8 cellular contexts compared by ENCODE assay signal in the genomic region with DNA sequence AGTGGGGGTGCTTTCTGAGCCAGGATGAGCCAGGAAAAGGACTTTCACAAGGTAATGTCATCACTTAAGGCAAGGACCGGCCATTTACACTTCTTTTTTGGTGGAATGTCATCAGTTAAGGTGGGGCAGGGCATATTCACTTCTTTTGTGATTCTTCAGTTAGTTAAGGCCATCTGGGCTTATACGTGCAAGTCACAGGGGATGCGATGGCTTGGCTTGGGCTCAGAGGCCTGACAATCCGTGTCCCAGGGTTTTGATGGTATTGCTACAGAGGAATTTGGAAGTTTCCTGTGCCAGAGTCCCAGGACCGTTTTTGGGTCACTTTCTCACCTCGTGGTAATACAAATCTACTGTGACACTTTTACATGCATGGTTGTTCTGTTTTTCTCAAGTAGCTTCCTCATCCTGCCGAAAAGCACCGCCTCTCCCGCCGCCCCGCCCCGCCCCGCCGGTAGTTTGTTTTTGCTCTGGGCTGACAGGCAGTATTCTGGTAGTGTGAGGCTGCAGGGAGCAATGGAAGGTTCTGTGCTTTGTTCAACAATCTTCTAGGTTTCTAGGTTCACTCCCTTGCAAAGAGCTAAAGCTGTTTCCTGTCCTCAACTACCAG.
DNase-seq lines count a peak whose midpoint lies in the region; ATAC-seq and TF ChIP-seq lines count a peak whose summit lies in the region.
"Not testable (repeated sequence)": the region's sequence is repeated elsewhere in the genome, so short reads cannot be mapped to it uniquely, and the experiment has no call there.

No MANE protein-coding gene starts in this region.

- not testable (repeated sequence) for H3K4me3 Mint-ChIP-seq in activated CD8-positive, alpha-beta T cell treated with anti-CD3 and anti-CD28 coated beads for 36 hours

- CTCF ChIA-PET in PC-3 (lab: Charles Lee), result not testable (repeated sequence)
- CTCF ChIA-PET in activated CD8-positive, alpha-beta T cell treated with anti-CD3 and anti-CD28 coated beads for 36 hours (lab: Charles Lee), result interaction anchor here (0.7 to 1.0 kb wide), 2 partner anchors 67 to 167 kb away, joined by 3 read pairs; no protein-coding TSS in a partner anchor

- not testable (repeated sequence) for H3K79me2 ChIP-seq in PC-3 (ENCODE audit: low read length)

- not testable (repeated sequence) for H3K9me3 ChIP-seq in PC-3 (ENCODE audit: low read length); left lung

- not testable (repeated sequence) for TF ChIP-seq CTCF in PC-3 (conservative IDR thresholded peaks at IDR 0.05; ENCODE audit: low read depth, low read length); activated CD8-positive, alpha-beta T cell treated with anti-CD3 and anti-CD28 coated beads for 36 hours (IDR thresholded peaks at IDR 0.05); left lung (IDR thresholded peaks at IDR 0.05)

- peak; percentile 40 for DNase-seq in COLO829 (ENCODE audit: low spot score)
- not testable (repeated sequence) for DNase-seq in PC-3, left lung
- peak; percentile 31 for DNase-seq in activated CD8-positive, alpha-beta T cell treated with anti-CD3 and anti-CD28 coated beads for 36 hours
- peak; percentile 42 for DNase-seq in effector CD4-positive, alpha-beta T cell
- peak; percentile 48 for DNase-seq in stimulated activated CD4-positive, alpha-beta T cell treated with anti-CD3 and anti-CD28 coated beads, Interleukin-4, amount 100 ng/mL, for 24 hours

- peak overlapping the region; percentile 78 for H3K27ac Mint-ChIP-seq in activated CD8-positive, alpha-beta T cell treated with anti-CD3 and anti-CD28 coated beads for 36 hours

- peaks cover 43% of the 10 kb centered on the region for H3K4me1 Mint-ChIP-seq in activated CD8-positive, alpha-beta T cell treated with anti-CD3 and anti-CD28 coated beads for 36 hours (ENCODE audit: low read depth)

- H3K4me1 ChIP-seq in PC-3 (ENCODE audit: insufficient read depth, low read length); left lung: not testable (repeated sequence)

- not testable (repeated sequence) for H2AFZ ChIP-seq in PC-3 (ENCODE audit: low read length)

- H3K9me2 ChIP-seq in PC-3 (replicated peaks; ENCODE audit: low read length), result not testable (repeated sequence)

- H3K9me3 Mint-ChIP-seq in activated CD8-positive, alpha-beta T cell treated with anti-CD3 and anti-CD28 coated beads for 36 hours, result not testable (repeated sequence)

- H3K27ac ChIP-seq in PC-3 (ENCODE audit: low read length), result not testable (repeated sequence)
- H3K27ac ChIP-seq in left lung, result peak overlapping the region in 1 of 2 donors; percentile 71

- not testable (repeated sequence) for H3K36me3 ChIP-seq in PC-3 (ENCODE audit: low read depth, low read length); left lung

- not testable (repeated sequence) for H3K4me3 ChIP-seq in PC-3 (ENCODE audit: low read length); left lung

- H3K27me3 Mint-ChIP-seq in activated CD8-positive, alpha-beta T cell treated with anti-CD3 and anti-CD28 coated beads for 36 hours, result not testable (repeated sequence)

- not testable (repeated sequence) for H3K36me3 Mint-ChIP-seq in activated CD8-positive, alpha-beta T cell treated with anti-CD3 and anti-CD28 coated beads for 36 hours (ENCODE audit: low read depth)

- POLR2A ChIA-PET in PC-3 (lab: Charles Lee; ENCODE audit: unreplicated experiment); activated CD8-positive, alpha-beta T cell treated with anti-CD3 and anti-CD28 coated beads for 36 hours (lab: Charles Lee): not testable (repeated sequence)

- not testable (repeated sequence) for BruUV-seq in PC-3 (replicated peaks; lab: Mats Ljungman, UMichigan)

- H3K9ac ChIP-seq in PC-3 (ENCODE audit: low read length), result not testable (repeated sequence)

- not testable (repeated sequence) for H3K27me3 ChIP-seq in PC-3 (ENCODE audit: low read length); left lung

- intact Hi-C loops in PC-3 (cut with micrococcal nuclease), result loop anchor here (5.0 kb wide), 1 partner anchor 182 kb away; no protein-coding TSS in a partner anchor
- intact Hi-C loops in activated CD8-positive, alpha-beta T cell treated with anti-CD3 and anti-CD28 coated beads for 36 hours (cut with micrococcal nuclease); left lung (cut with DNase I): not testable (repeated sequence)

- H4K20me1 ChIP-seq in PC-3 (ENCODE audit: low read length), result not testable (repeated sequence)

- not testable (repeated sequence) for H3F3A ChIP-seq in PC-3 (ENCODE audit: low read length, unreplicated experiment)

- peak; percentile 88 for ATAC-seq in GM19452 (IDR thresholded peaks at IDR 0.05; ENCODE audit: unreplicated experiment)
- peak; percentile 90 for ATAC-seq in HG03066 (IDR thresholded peaks at IDR 0.05; ENCODE audit: low read depth, unreplicated experiment)
- ATAC-seq in PC-3, result 0 out of 2 replicates have a peak, but pooled peaks have one; percentile 15
- ATAC-seq in activated CD8-positive, alpha-beta T cell treated with anti-CD3 and anti-CD28 coated beads for 36 hours, result peak; percentile 96
- peak; percentile 92 for ATAC-seq in left lung

- not testable (repeated sequence) for H3K4me2 ChIP-seq in PC-3 (ENCODE audit: low read length)

Comparison
In these comparisons a context has a peak if more than half of its experiments do, and no peak if none do; other contexts are left out.
1. ATAC-seq: peak in every context shown above with its lines; median percentile 96 in activated CD8-positive, alpha-beta T cell treated with anti-CD3 and anti-CD28 coated beads for 36 hours; 92 in left lung; 90 in HG03066; 88 in GM19452; 15 in PC-3.